18 cellular contexts compared by ENCODE assay signal in the genomic region with DNA sequence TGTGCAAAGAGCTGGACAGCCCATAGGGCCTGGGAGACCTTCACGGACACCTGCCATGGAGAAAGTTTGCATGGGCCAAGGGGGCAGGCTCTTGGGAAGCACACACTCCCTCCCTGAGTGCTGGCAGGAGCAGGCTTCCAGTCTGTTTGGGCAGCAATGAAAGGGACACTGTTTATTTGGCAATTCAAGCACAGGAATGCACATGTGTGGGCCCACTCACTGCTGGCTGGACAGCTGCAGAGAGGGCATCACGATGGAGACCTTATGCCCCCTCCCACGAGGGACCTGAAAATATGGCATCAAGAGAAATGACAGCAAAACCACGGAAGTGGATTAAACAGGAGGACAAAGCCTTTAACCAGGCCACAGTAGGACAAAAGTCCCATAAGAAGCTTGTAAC.
"Had no signal": no experiment of that assay in that cellular context is flagged by ENCODE, and none has a peak within 500 bp of the region (broad histone marks: within the 10 kb centered on the region; RNA-seq: fewer than 3 reads in every experiment).

No MANE protein-coding gene starts in this region.

- H3K4me1 ChIP-seq: body of pancreas had no signal

- H3K9me3 ChIP-seq: body of pancreas, ovary, SK-N-SH, thoracic aorta, vagina had no signal

- H3K27ac ChIP-seq: body of pancreas, ovary, thoracic aorta, vagina had no signal

- H3K4me3 ChIP-seq: body of pancreas, ovary, thoracic aorta, vagina had no signal

- H3K4me3 Mint-ChIP-seq: activated B cell treated with CpG ODN at 0.5 μM for 24 hours; activated CD4-positive, alpha-beta T cell treated with anti-CD3 and anti-CD28 coated beads, Interleukin-2, amount 10 ng/mL, durations not matched to agents 7 days and 5 days; activated T-cell treated with anti-CD3 and anti-CD28 coated beads, Interleukin-2, amount 50 U/mL, for 4 hours; nephron progenitor cell; stimulated activated naive CD8-positive, alpha-beta T cell treated with anti-CD3 and anti-CD28 coated beads, Interleukin-15, amount 100 ng/mL, for 72 hours had no signal

- H3K9me3 Mint-ChIP-seq: activated T-cell treated with anti-CD3 and anti-CD28 coated beads, Interleukin-2, amount 50 U/mL, for 4 hours; nephron progenitor cell had no signal

- ATAC-seq: activated T-cell treated with anti-CD3 and anti-CD28 coated beads, Interleukin-2, amount 50 U/mL, for 4 hours; body of pancreas; esophagus mucosa; left colon; stimulated activated naive CD8-positive, alpha-beta T cell treated with anti-CD3 and anti-CD28 coated beads, Interleukin-15, amount 100 ng/mL, for 72 hours had no signal

- H3K27me3 Mint-ChIP-seq: activated CD4-positive, alpha-beta T cell treated with anti-CD3 and anti-CD28 coated beads, Interleukin-2, amount 10 ng/mL, durations not matched to agents 7 days and 5 days; stimulated activated naive CD8-positive, alpha-beta T cell treated with anti-CD3 and anti-CD28 coated beads, Interleukin-15, amount 100 ng/mL, for 72 hours had no signal

- H3K9ac ChIP-seq: SK-N-SH had no signal

- H3K27me3 ChIP-seq: body of pancreas, ovary, vagina had no signal

- H3K36me3 ChIP-seq: ovary, thoracic aorta, vagina had no signal

- DNase-seq: activated B cell treated with CpG ODN at 0.5 μM for 24 hours; activated CD4-positive, alpha-beta T cell treated with anti-CD3 and anti-CD28 coated beads, Interleukin-2, amount 10 ng/mL, durations not matched to agents 7 days and 5 days; activated gamma-delta T cell treated with Interleukin-2 at 50 U/mL for 16 hours; activated T-cell treated with anti-CD3 and anti-CD28 coated beads, Interleukin-2, amount 50 U/mL, for 4 hours; amniotic stem cell; cerebellar nuclear complex; dermis blood vessel endothelial cell; nephron progenitor cell; ovary; SK-N-SH; stimulated activated CD4-positive, alpha-beta T cell treated with anti-CD3 and anti-CD28 coated beads, Interleukin-15, amount 100 ng/mL, for 24 hours; stimulated activated CD4-positive, alpha-beta T cell treated with anti-CD3 and anti-CD28 coated beads, Interleukin-4, amount 100 ng/mL, for 4 hours; stimulated activated naive CD8-positive, alpha-beta T cell treated with anti-CD3 and anti-CD28 coated beads, Interleukin-15, amount 100 ng/mL, for 72 hours had no signal

- H3K27ac Mint-ChIP-seq: activated B cell treated with CpG ODN at 0.5 μM for 24 hours; nephron progenitor cell; stimulated activated naive CD8-positive, alpha-beta T cell treated with anti-CD3 and anti-CD28 coated beads, Interleukin-15, amount 100 ng/mL, for 72 hours had no signal

- H3K4me2 ChIP-seq: SK-N-SH had no signal
